ENCODE assay signal across 8 cellular contexts in the genomic region with DNA sequence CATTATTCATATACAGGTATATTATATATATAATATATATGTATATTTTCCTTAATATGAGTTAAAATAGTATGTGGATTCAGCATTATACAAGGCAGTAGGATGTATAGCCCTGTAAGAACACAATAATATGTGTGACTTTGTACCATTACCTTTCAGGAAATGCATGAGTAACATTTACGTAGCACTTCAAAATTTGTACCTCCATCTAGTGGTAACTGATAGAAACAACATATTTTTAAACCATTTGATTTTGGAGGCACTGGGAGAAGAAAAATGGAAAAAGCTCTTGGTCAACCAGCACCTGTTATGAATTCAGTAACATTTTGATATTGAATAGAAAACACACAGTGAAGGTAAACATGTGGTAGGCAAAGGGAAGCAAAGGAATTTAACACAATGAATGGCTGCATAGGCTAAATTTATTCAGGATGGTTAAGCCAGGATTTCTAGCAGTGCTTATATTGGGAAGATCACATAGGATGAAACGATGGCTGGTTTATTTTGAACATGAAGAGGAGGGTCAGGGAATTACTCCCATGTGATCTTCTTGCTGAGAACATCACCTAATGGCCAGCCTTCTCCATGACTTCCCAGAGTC.
A peak's percentile ranks its signal among the peaks of the same experiment; 100 is the strongest.
DNase-seq lines count a peak whose midpoint lies in the region; ATAC-seq and TF ChIP-seq lines count a peak whose summit lies in the region.
"Had no signal": no experiment of that assay in that cellular context is flagged by ENCODE, and none has a peak within 500 bp of the region (broad histone marks: within the 10 kb centered on the region; RNA-seq: fewer than 3 reads in every experiment).

No MANE protein-coding gene starts in this region.

- no peaks in the 10 kb centered on the region for H4K20me1 ChIP-seq in OCI-LY3 (ENCODE audit: insufficient read depth, low read length)

- ATAC-seq in HG03108 (IDR thresholded peaks at IDR 0.05; ENCODE audit: unreplicated experiment) = peak; percentile 56
- no peak for ATAC-seq in stimulated activated memory B cell treated with anti-CD40 and anti-IgM and Interleukin-4, amounts not matched to agents 10 μg/mL and 1 μg/mL and 100 μg/mL, for 72 hours

- DNase-seq in fibroblast of the aortic adventitia (ENCODE audit: low read depth) = peak; percentile 66
- DNase-seq in spleen = no peak
- DNase-seq in activated naive CD8-positive, alpha-beta T cell treated with anti-CD3 and anti-CD28 coated beads for 36 hours = no peak
- DNase-seq: activated B cell treated with CpG ODN at 0.5 μM for 24 hours had no signal

- H3K27me3 ChIP-seq in OCI-LY3 (ENCODE audit: low read depth, low read length) = no peaks in the 10 kb centered on the region
- H3K27me3 ChIP-seq in spleen (replicated peaks in 1 of 7) = no peaks in the 10 kb centered on the region

- no peaks in the 10 kb centered on the region for H3K4me1 Mint-ChIP-seq in activated naive CD8-positive, alpha-beta T cell treated with anti-CD3 and anti-CD28 coated beads for 36 hours
- H3K4me1 Mint-ChIP-seq in stimulated activated memory B cell treated with anti-CD40 and anti-IgM and Interleukin-4, amounts not matched to agents 10 μg/mL and 1 μg/mL and 100 μg/mL, for 72 hours = no peaks in the 10 kb centered on the region
- H3K4me1 Mint-ChIP-seq: activated B cell treated with CpG ODN at 0.5 μM for 24 hours had no signal

- H3K4me1 ChIP-seq in OCI-LY3 (ENCODE audit: low read length) (no peaks in the 10 kb centered on the region), spleen (no peaks in the 10 kb centered on the region)

- no peaks in the 10 kb centered on the region for H3K27me3 Mint-ChIP-seq in activated naive CD8-positive, alpha-beta T cell treated with anti-CD3 and anti-CD28 coated beads for 36 hours
- H3K27me3 Mint-ChIP-seq in stimulated activated memory B cell treated with anti-CD40 and anti-IgM and Interleukin-4, amounts not matched to agents 10 μg/mL and 1 μg/mL and 100 μg/mL, for 72 hours = no peaks in the 10 kb centered on the region
- H3K27me3 Mint-ChIP-seq: activated B cell treated with CpG ODN at 0.5 μM for 24 hours had no signal

- TF ChIP-seq CTCF in GM12873 (IDR thresholded peaks at IDR 0.05; ENCODE audit: insufficient read depth, low read depth, low read length, missing control alignments) (peak; percentile 41), OCI-LY3 (IDR thresholded peaks at IDR 0.05; ENCODE audit: low read depth, low read length) (peak; percentile 62), fibroblast of the aortic adventitia (IDR thresholded peaks at IDR 0.05; ENCODE audit: insufficient read depth, low read length) (peak; percentile 48), spleen (IDR thresholded peaks at IDR 0.05 in 8 of 11, conservative IDR thresholded peaks at IDR 0.05 in 3 of 11) (peak in 6 of 11 experiments; percentile 12 to 38 (median 29))

- H3K27ac ChIP-seq in OCI-LY3 (ENCODE audit: low read length) = no peak overlapping the region
- H3K27ac ChIP-seq in spleen = no peak overlapping the region

- H3K4me3 ChIP-seq in OCI-LY3 (ENCODE audit: low read length) (no peak overlapping the region), fibroblast of the aortic adventitia (ENCODE audit: low read depth, low read length) (no peak overlapping the region), spleen (no peak overlapping the region)

- no peaks in the 10 kb centered on the region for H3K36me3 Mint-ChIP-seq in activated naive CD8-positive, alpha-beta T cell treated with anti-CD3 and anti-CD28 coated beads for 36 hours
- no peaks in the 10 kb centered on the region for H3K36me3 Mint-ChIP-seq in stimulated activated memory B cell treated with anti-CD40 and anti-IgM and Interleukin-4, amounts not matched to agents 10 μg/mL and 1 μg/mL and 100 μg/mL, for 72 hours

- H3K4me2 ChIP-seq in OCI-LY3 (ENCODE audit: low read length) = no peak overlapping the region

- H3K79me2 ChIP-seq in OCI-LY3 (ENCODE audit: low read length) = no peaks in the 10 kb centered on the region

- no peaks in the 10 kb centered on the region for H3K9me3 Mint-ChIP-seq in activated naive CD8-positive, alpha-beta T cell treated with anti-CD3 and anti-CD28 coated beads for 36 hours
- H3K9me3 Mint-ChIP-seq in stimulated activated memory B cell treated with anti-CD40 and anti-IgM and Interleukin-4, amounts not matched to agents 10 μg/mL and 1 μg/mL and 100 μg/mL, for 72 hours = no peaks in the 10 kb centered on the region
- H3K9me3 Mint-ChIP-seq: activated B cell treated with CpG ODN at 0.5 μM for 24 hours had no signal

- H2AFZ ChIP-seq in OCI-LY3 (ENCODE audit: low read depth, low read length) = no peak overlapping the region

- H3K9me3 ChIP-seq in OCI-LY3 (ENCODE audit: insufficient read depth, low read length) (no peaks in the 10 kb centered on the region), spleen (no peaks in the 10 kb centered on the region)

- no peaks in the 10 kb centered on the region for H3K36me3 ChIP-seq in OCI-LY3 (replicated peaks; ENCODE audit: low read depth, low read length)
- no peaks in the 10 kb centered on the region for H3K36me3 ChIP-seq in spleen

- no peak overlapping the region for H3K4me3 Mint-ChIP-seq in activated naive CD8-positive, alpha-beta T cell treated with anti-CD3 and anti-CD28 coated beads for 36 hours
- no peak overlapping the region for H3K4me3 Mint-ChIP-seq in stimulated activated memory B cell treated with anti-CD40 and anti-IgM and Interleukin-4, amounts not matched to agents 10 μg/mL and 1 μg/mL and 100 μg/mL, for 72 hours
- H3K4me3 Mint-ChIP-seq: activated B cell treated with CpG ODN at 0.5 μM for 24 hours had no signal

- no peak overlapping the region for H3K9ac ChIP-seq in OCI-LY3 (ENCODE audit: low read length)

- no peak for TF ChIP-seq POLR2A in spleen (IDR thresholded peaks at IDR 0.05)

- intact Hi-C loops in spleen (cut with DNase I; ENCODE audit: low total_unique reads) = loop anchor here (10.0 kb wide), 1 partner anchor 564 kb away; the partner anchor contains the start of gene CCDC85A

- 23 to 33% (median 28%) methylated on average over 2 of the region's 2 CpGs for WGBS in spleen, 5 donors

- H3K27ac Mint-ChIP-seq in activated naive CD8-positive, alpha-beta T cell treated with anti-CD3 and anti-CD28 coated beads for 36 hours = no peak overlapping the region
- H3K27ac Mint-ChIP-seq in stimulated activated memory B cell treated with anti-CD40 and anti-IgM and Interleukin-4, amounts not matched to agents 10 μg/mL and 1 μg/mL and 100 μg/mL, for 72 hours = no peak overlapping the region
- H3K27ac Mint-ChIP-seq: activated B cell treated with CpG ODN at 0.5 μM for 24 hours had no signal
